32 cellular contexts compared by ENCODE assay signal in genomic region chr3:4313606-4314308, GRCh38. TPM values are rescaled to one million over a fixed set of nuclear protein-coding genes. Genes with fewer than 3 reads are reported as not detected.
DNase-seq lines count a peak whose midpoint lies in the region; ATAC-seq, FAIRE-seq and TF ChIP-seq lines count a peak whose summit lies in the region.
"Had no signal": no experiment of that assay in that cellular context is flagged by ENCODE, and none has a peak within 500 bp of the region (broad histone marks: within the 10 kb centered on the region; RNA-seq: fewer than 3 reads in every experiment).

No MANE protein-coding gene starts in this region.

- H3K27ac ChIP-seq in RWPE2 (ENCODE audit: poor library complexity, severe bottlenecking) = no peak overlapping the region
- H3K27ac ChIP-seq: BLaER1 treated with 17β-estradiol and CSF1 and Interleukin-3, amounts not matched to agents 10 nM and 100 nM; GM23248; psoas muscle; stomach; thyroid gland had no signal

- TF ChIP-seq CTCF in RWPE2 (IDR thresholded peaks at IDR 0.05; ENCODE audit: poor library complexity, severe bottlenecking) (no peak), epithelial cell of esophagus (IDR thresholded peaks at IDR 0.05; ENCODE audit: insufficient read depth, low read depth, low read length, missing control alignments) (no peak), nephron progenitor cell (IDR thresholded peaks at IDR 0.05) (no peak)

- no peak for TF ChIP-seq POLR2A in GM12891 (IDR thresholded peaks at IDR 0.05; ENCODE audit: low read depth, low read length)

- no peak overlapping the region for H3K4me3 Mint-ChIP-seq in nephron progenitor cell
- H3K4me3 Mint-ChIP-seq: activated CD4-positive, alpha-beta memory T cell treated with anti-CD3 and anti-CD28 coated beads, Interleukin-2, amount 10 ng/mL, durations not matched to agents 7 days and 5 days; brain; HFFc6; natural killer cell treated with Interleukin-12 subunit alpha and Interleukin-12 subunit beta and Interleukin-15 and Interleukin-18, amount 100 ng/mL, for 72 hours; T-helper 1 cell treated with Interleukin-12 subunit alpha and Interleukin-12 subunit beta and Interleukin-4 antibody, amounts not matched to agents 30 μg/mL and 1 μg/mL, for 36 hours had no signal

- H3K9me3 Mint-ChIP-seq in nephron progenitor cell = peaks cover 47% of the 10 kb centered on the region
- H3K9me3 Mint-ChIP-seq: activated CD4-positive, alpha-beta memory T cell treated with anti-CD3 and anti-CD28 coated beads, Interleukin-2, amount 10 ng/mL, durations not matched to agents 7 days and 5 days; HFFc6; natural killer cell treated with Interleukin-12 subunit alpha and Interleukin-12 subunit beta and Interleukin-15 and Interleukin-18, amount 100 ng/mL, for 72 hours; T-helper 1 cell treated with Interleukin-12 subunit alpha and Interleukin-12 subunit beta and Interleukin-4 antibody, amounts not matched to agents 30 μg/mL and 1 μg/mL, for 36 hours had no signal

- H3K4me1 ChIP-seq in RWPE2 (ENCODE audit: insufficient read depth, poor library complexity, severe bottlenecking) = no peaks in the 10 kb centered on the region

- H3K36me3 Mint-ChIP-seq in nephron progenitor cell (ENCODE audit: low read depth) = peaks cover 90% of the 10 kb centered on the region

- no peak for DNase-seq in GM12891 (ENCODE audit: insufficient read length, low spot score)
- DNase-seq in RWPE2 (ENCODE audit: low spot score) = no peak
- DNase-seq in epithelial cell of esophagus (ENCODE audit: low read depth) = peak; percentile 35
- DNase-seq in nephron progenitor cell = no peak
- no peak for DNase-seq in T-helper 1 cell
- no peak for DNase-seq in NCI-H1436 (lab: John Stamatoyannopoulos, UW)
- DNase-seq: activated CD4-positive, alpha-beta memory T cell treated with anti-CD3 and anti-CD28 coated beads, Interleukin-2, amount 10 ng/mL, durations not matched to agents 7 days and 5 days; activated CD4-positive, alpha-beta T cell treated with anti-CD3 and anti-CD28 coated beads for 1 hour; activated CD8-positive, alpha-beta memory T cell treated with anti-CD3 and anti-CD28 coated beads, Interleukin-2, amount 50 U/mL, for 4 hours; activated naive CD4-positive, alpha-beta T cell treated with Interleukin-2 at 50 U/mL for 16 hours; HFFc6; KG1; kidney glomerular epithelial cell; mucosa of descending colon; NCI-H1092 treated with DMSO at 0.1 percent for 48 hours; NCI-H187; NCI-H2171; NCI-H510A treated with DMSO at 0.1 percent for 48 hours; psoas muscle; sigmoid colon; SK-N-SH; stimulated activated CD4-positive, alpha-beta T cell treated with anti-CD3 and anti-CD28 coated beads, Interleukin-4, amount 100 ng/mL, for 1 hour; stomach; thyroid gland had no signal

- no peaks in the 10 kb centered on the region for H3K36me3 ChIP-seq in RWPE2 (ENCODE audit: low read depth)

- H3K4me3 ChIP-seq in RWPE2 (ENCODE audit: severe bottlenecking) (no peak overlapping the region), epithelial cell of esophagus (ENCODE audit: low read length) (no peak overlapping the region)
- H3K4me3 ChIP-seq: BLaER1 treated with 17β-estradiol and CSF1 and Interleukin-3, amounts not matched to agents 10 nM and 100 nM; GM23248; lung; mucosa of descending colon; psoas muscle; sigmoid colon; stomach; thyroid gland had no signal

- peak; percentile 20 for FAIRE-seq in GM12891 (lab: Jason Lieb, UNC)
- FAIRE-seq: HTR-8/SVneo had no signal

- peak overlapping the region; percentile 84 for H3K27ac Mint-ChIP-seq in nephron progenitor cell
- H3K27ac Mint-ChIP-seq: activated CD4-positive, alpha-beta memory T cell treated with anti-CD3 and anti-CD28 coated beads, Interleukin-2, amount 10 ng/mL, durations not matched to agents 7 days and 5 days; brain; HFFc6; natural killer cell treated with Interleukin-12 subunit alpha and Interleukin-12 subunit beta and Interleukin-15 and Interleukin-18, amount 100 ng/mL, for 72 hours; T-helper 1 cell treated with Interleukin-12 subunit alpha and Interleukin-12 subunit beta and Interleukin-4 antibody, amounts not matched to agents 30 μg/mL and 1 μg/mL, for 36 hours had no signal

- H3K4me1 Mint-ChIP-seq in nephron progenitor cell = peaks cover 36% of the 10 kb centered on the region
- H3K4me1 Mint-ChIP-seq: activated CD4-positive, alpha-beta memory T cell treated with anti-CD3 and anti-CD28 coated beads, Interleukin-2, amount 10 ng/mL, durations not matched to agents 7 days and 5 days had no signal

- no peaks in the 10 kb centered on the region for H3K27me3 Mint-ChIP-seq in nephron progenitor cell (ENCODE audit: low read depth, poor library complexity)
- H3K27me3 Mint-ChIP-seq: activated CD4-positive, alpha-beta memory T cell treated with anti-CD3 and anti-CD28 coated beads, Interleukin-2, amount 10 ng/mL, durations not matched to agents 7 days and 5 days; natural killer cell treated with Interleukin-12 subunit alpha and Interleukin-12 subunit beta and Interleukin-15 and Interleukin-18, amount 100 ng/mL, for 72 hours had no signal

- H3K27me3 ChIP-seq in RWPE2 (ENCODE audit: insufficient read depth, poor library complexity, severe bottlenecking) = no peaks in the 10 kb centered on the region
- H3K27me3 ChIP-seq: BLaER1 treated with 17β-estradiol and CSF1 and Interleukin-3, amounts not matched to agents 10 nM and 100 nM; sigmoid colon; stomach; thyroid gland had no signal

- ATAC-seq in RWPE2 (ENCODE audit: low read depth) = peak; percentile 94
- no peak for ATAC-seq in HG03139 (IDR thresholded peaks at IDR 0.05; ENCODE audit: unreplicated experiment)
- ATAC-seq: mucosa of descending colon; natural killer cell treated with Interleukin-12 subunit alpha and Interleukin-12 subunit beta and Interleukin-15 and Interleukin-18, amount 100 ng/mL, for 72 hours; psoas muscle had no signal

- no peaks in the 10 kb centered on the region for H3K9me3 ChIP-seq in RWPE2 (ENCODE audit: severe bottlenecking)
- H3K9me3 ChIP-seq: mucosa of descending colon, psoas muscle, sigmoid colon, SK-N-SH, stomach, thyroid gland had no signal

TF ChIP-seq in GM12891, 5 proteins besides CTCF, POLR2A, EP300 and RAD21:
- no peak for TF ChIP-seq POU2F2 (IDR thresholded peaks at IDR 0.05; ENCODE audit: low read depth, low read length)
- TF ChIP-seq TAF1 (IDR thresholded peaks at IDR 0.05; ENCODE audit: low read depth, low read length) = no peak
- TF ChIP-seq SPI1 (IDR thresholded peaks at IDR 0.05; ENCODE audit: low read depth, low read length) = no peak
- no peak for TF ChIP-seq PAX5 (IDR thresholded peaks at IDR 0.05; ENCODE audit: insufficient read depth, low read length, severe bottlenecking)

RNA-seq across cellular contexts. Expression of gene SETMAR, which starts 10.6 kb away (rescaled TPM):
- polyA plus RNA-seq in GM12891 (2012; ENCODE audit: low read depth, missing spikeins) = 10.6 TPM
